ENCODE assay signal across 11 cellular contexts in the genomic region with DNA sequence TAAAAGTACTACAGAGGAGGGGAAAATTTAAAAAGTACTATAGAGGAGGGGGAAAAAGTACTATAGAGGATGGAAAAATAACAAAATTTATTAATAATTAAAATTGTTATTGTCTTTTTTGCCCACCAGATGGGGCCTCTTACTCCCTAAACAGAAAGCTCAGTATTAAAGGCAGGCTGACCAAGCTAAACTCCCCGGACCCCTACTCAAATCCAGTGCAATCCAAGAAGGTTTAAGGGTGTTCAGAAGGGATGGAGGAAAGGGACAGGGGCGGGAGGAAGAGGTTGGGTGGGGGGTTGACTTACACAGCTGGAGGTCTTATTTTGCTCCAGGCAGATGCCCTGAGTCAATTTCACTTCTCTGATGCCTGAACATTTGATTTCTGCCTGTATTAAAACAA. TPM values are rescaled to one million over a fixed set of nuclear protein-coding genes. Genes with fewer than 3 reads are reported as not detected.
DNase-seq lines count a peak whose midpoint lies in the region; ATAC-seq and TF ChIP-seq lines count a peak whose summit lies in the region.
"Had no signal": no experiment of that assay in that cellular context is flagged by ENCODE, and none has a peak within 500 bp of the region (broad histone marks: within the 10 kb centered on the region; RNA-seq: fewer than 3 reads in every experiment).

No MANE protein-coding gene starts in this region.

- no peaks in the 10 kb centered on the region for H3F3A ChIP-seq in PC-9 (ENCODE audit: insufficient read depth, low read depth)

- H3K27me3 Mint-ChIP-seq in CD8-positive, alpha-beta memory T cell: no peaks in the 10 kb centered on the region

- H3K4me1 Mint-ChIP-seq in CD8-positive, alpha-beta memory T cell: no peaks in the 10 kb centered on the region

- peak; percentile 65 for TF ChIP-seq CTCF in PC-9 (conservative IDR thresholded peaks at IDR 0.05)
- peak; percentile 34 to 37 for TF ChIP-seq CTCF in fibroblast of lung (conservative IDR thresholded peaks at IDR 0.05 in 1 of 2, IDR thresholded peaks at IDR 0.05 in 1 of 2; ENCODE audit: low read depth in 1 of 2, low read length in 2 of 2)

- H3K9me2 ChIP-seq in PC-9 (ENCODE audit: insufficient read depth): no peaks in the 10 kb centered on the region

- H4K20me1 ChIP-seq in PC-9 (ENCODE audit: insufficient read depth) (no peaks in the 10 kb centered on the region), fibroblast of lung (ENCODE audit: control insufficient read depth, extremely low read depth, insufficient read depth, low read length) (no peaks in the 10 kb centered on the region)

- BruUV-seq in PC-9 (replicated peaks; lab: Mats Ljungman, UMichigan): no TSS peak

- no peak overlapping the region for H3K27ac Mint-ChIP-seq in CD8-positive, alpha-beta memory T cell
- H3K27ac Mint-ChIP-seq: activated B cell treated with CpG ODN at 0.5 μM for 24 hours had no signal

- no peak overlapping the region for H3K4me3 Mint-ChIP-seq in CD8-positive, alpha-beta memory T cell
- H3K4me3 Mint-ChIP-seq: activated B cell treated with CpG ODN at 0.5 μM for 24 hours had no signal

- peaks cover 4% of the 10 kb centered on the region; the same call in 1 of the 2 replicates for H3K27me3 ChIP-seq in PC-9 (ENCODE audit: insufficient read depth, low read depth)
- no peaks in the 10 kb centered on the region for H3K27me3 ChIP-seq in fibroblast of lung (ENCODE audit: control insufficient read depth, insufficient read depth, low read length)
- no peaks in the 10 kb centered on the region for H3K27me3 ChIP-seq in subcutaneous abdominal adipose tissue (ENCODE audit: control insufficient read depth in 5 of 5, insufficient read depth in 4 of 5, low read length in 5 of 5)
- no peaks in the 10 kb centered on the region for H3K27me3 ChIP-seq in CD8-positive, alpha-beta memory T cell (ENCODE audit: insufficient read depth, low read length, poor library complexity, severe bottlenecking)

- POLR2A ChIA-PET in PC-9 (lab: Charles Lee; ENCODE audit: unreplicated experiment): no interaction called here
- POLR2A ChIA-PET in CD8-positive, alpha-beta memory T cell (lab: Charles Lee): no interaction called here

- H3K79me2 ChIP-seq in PC-9 (ENCODE audit: low read depth) (no peaks in the 10 kb centered on the region), fibroblast of lung (ENCODE audit: control insufficient read depth, insufficient read depth, low read length) (no peaks in the 10 kb centered on the region)

- H3K4me3 ChIP-seq in PC-9 (no peak overlapping the region), fibroblast of lung (replicated peaks in 1 of 4; ENCODE audit: control extremely low read depth in 1 of 4, insufficient read depth in 1 of 4, low read depth in 3 of 4, low read length in 4 of 4) (no peak overlapping the region), subcutaneous abdominal adipose tissue (ENCODE audit: low read depth in 1 of 5, low read length in 5 of 5) (no peak overlapping the region)
- no peak overlapping the region for H3K4me3 ChIP-seq in CD8-positive, alpha-beta memory T cell (ENCODE audit: low read length)

- H3K4me1 ChIP-seq in PC-9 (replicated peaks; ENCODE audit: insufficient read depth): no peaks in the 10 kb centered on the region
- H3K4me1 ChIP-seq in fibroblast of lung (ENCODE audit: control insufficient read depth, extremely low read depth, insufficient read depth, low read length): no peaks in the 10 kb centered on the region
- H3K4me1 ChIP-seq in subcutaneous abdominal adipose tissue (ENCODE audit: control insufficient read depth in 5 of 5, insufficient read depth in 5 of 5, low read length in 5 of 5): peaks cover 11 to 81% (median 43%) of the 10 kb centered on the region in 5 donors
- H3K4me1 ChIP-seq in CD8-positive, alpha-beta memory T cell (ENCODE audit: insufficient read depth, low read length): no peaks in the 10 kb centered on the region

- H3K4me2 ChIP-seq in PC-9: no peak overlapping the region
- H3K4me2 ChIP-seq in fibroblast of lung (ENCODE audit: extremely low read depth, insufficient read depth, low read length): no peak overlapping the region

- H3K27ac ChIP-seq in PC-9 (no peak overlapping the region), fibroblast of lung (ENCODE audit: insufficient read depth, low read length) (no peak overlapping the region), subcutaneous abdominal adipose tissue (ENCODE audit: low read depth, low read length) (peak overlapping the region; percentile 13)
- no peak overlapping the region for H3K27ac ChIP-seq in CD8-positive, alpha-beta memory T cell (ENCODE audit: low read depth, low read length)

- H3K36me3 ChIP-seq in PC-9 (ENCODE audit: low read depth) (no peaks in the 10 kb centered on the region), fibroblast of lung (ENCODE audit: control insufficient read depth, insufficient read depth, low read length) (no peaks in the 10 kb centered on the region), subcutaneous abdominal adipose tissue (ENCODE audit: control insufficient read depth in 5 of 5, insufficient read depth in 5 of 5, low read length in 5 of 5) (peaks cover 0 to 45% (median 26%) of the 10 kb centered on the region in 5 donors)
- H3K36me3 ChIP-seq in CD8-positive, alpha-beta memory T cell (ENCODE audit: insufficient read depth, low read length): no peaks in the 10 kb centered on the region

- no peaks in the 10 kb centered on the region for H3K36me3 Mint-ChIP-seq in CD8-positive, alpha-beta memory T cell

- CTCF ChIA-PET in PC-9 (lab: Charles Lee): interaction anchor here (1.0 to 1.9 kb wide), 3 partner anchors 12 to 67 kb away, joined by 3 to 19 read pairs (median 10); no protein-coding TSS in a partner anchor
- CTCF ChIA-PET in CD8-positive, alpha-beta memory T cell (lab: Charles Lee): interaction anchor here (1.0 to 6.3 kb wide), 4 partner anchors 11 to 66 kb away, joined by 3 to 62 read pairs (median 4); no protein-coding TSS in a partner anchor

- H2AFZ ChIP-seq in PC-9 (no peak overlapping the region), fibroblast of lung (ENCODE audit: low read length) (no peak overlapping the region)

- peak; percentile 30 for DNase-seq in DMS 273 (lab: John Stamatoyannopoulos, UW; ENCODE audit: unreplicated experiment)
- no peak for DNase-seq in DMS 273 treated with DMSO at 0.1 percent for 48 hours (lab: John Stamatoyannopoulos, UW)
- DNase-seq in PC-9: no peak
- peak in 1 of 2 donors; percentile 44 for DNase-seq in fibroblast of lung (ENCODE audit: low read depth in 2 of 2)
- DNase-seq in HPDE6-E6E7 (ENCODE audit: extremely low spot score): no peak
- DNase-seq in CD8-positive, alpha-beta memory T cell: no peak
- DNase-seq: 8988T, activated B cell treated with CpG ODN at 0.5 μM for 24 hours, NCI-H226 had no signal

- H3K9ac ChIP-seq in fibroblast of lung (ENCODE audit: insufficient read depth, low read length) (no peak overlapping the region), subcutaneous abdominal adipose tissue (ENCODE audit: low read length in 5 of 5) (no peak overlapping the region)

- no peak for ATAC-seq in GM18909 (IDR thresholded peaks at IDR 0.05; ENCODE audit: poor library complexity, unreplicated experiment)

- intact Hi-C loops in PC-9 (cut with micrococcal nuclease; ENCODE audit: unreplicated experiment): no loop called here

- no peaks in the 10 kb centered on the region for H3K9me3 Mint-ChIP-seq in CD8-positive, alpha-beta memory T cell
- H3K9me3 Mint-ChIP-seq: activated B cell treated with CpG ODN at 0.5 μM for 24 hours had no signal

- no peaks in the 10 kb centered on the region for H3K9me3 ChIP-seq in PC-9 (ENCODE audit: insufficient read depth, low read depth)
- no peaks in the 10 kb centered on the region for H3K9me3 ChIP-seq in fibroblast of lung (ENCODE audit: control insufficient read depth, insufficient read depth, low read depth, low read length)
- H3K9me3 ChIP-seq in subcutaneous abdominal adipose tissue (ENCODE audit: control insufficient read depth in 5 of 5, low read length in 5 of 5): no peaks in the 10 kb centered on the region
- H3K9me3 ChIP-seq in CD8-positive, alpha-beta memory T cell (ENCODE audit: low read length): no peaks in the 10 kb centered on the region

RNA-seq across cellular contexts. Expression of gene CD34, which starts 13.7 kb away (rescaled TPM):
- total RNA-seq in PC-9 (2021) (not detected in 2 replicates), fibroblast of lung (under 0.01 and 0.26 TPM in 2 replicates)
- 0.51 and 0.72 TPM in 2 replicates for polyA plus RNA-seq in fibroblast of lung
- polyA plus RNA-seq in fibroblast of lung (2012): 0.33 and 0.53 TPM in 2 replicates
- polyA minus RNA-seq in fibroblast of lung (ENCODE audit: low replicate concordance): 0.33 TPM in 1 of 2 replicates, not detected in the other
- not detected for total RNA-seq in CD8-positive, alpha-beta memory T cell
- polyA plus RNA-seq in CD8-positive, alpha-beta memory T cell: not detected
- total RNA-seq: activated B cell treated with CpG ODN at 0.5 μM for 24 hours had no signal
